8 cellular contexts compared by ENCODE assay signal in genomic region chr15:40565333-40566238, GRCh38. TPM values are rescaled to one million over a fixed set of nuclear protein-coding genes. Genes with fewer than 3 reads are reported as not detected.
DNase-seq lines count a peak whose midpoint lies in the region; ATAC-seq, FAIRE-seq and TF ChIP-seq lines count a peak whose summit lies in the region.

No MANE protein-coding gene starts in this region.

- DNase-seq in activated CD8-positive, alpha-beta memory T cell treated with anti-CD3 and anti-CD28 coated beads, Interleukin-2, amount 10 ng/mL, durations not matched to agents 7 days and 5 days = no peak
- DNase-seq in activated CD8-positive, alpha-beta memory T cell treated with anti-CD3 and anti-CD28 coated beads, Interleukin-2, amount 50 U/mL, for 4 hours = no peak
- no peak for DNase-seq in activated naive CD8-positive, alpha-beta T cell treated with anti-CD3 and anti-CD28 coated beads, Interleukin-2, amount 50 U/mL, for 24 hours
- no peak for DNase-seq in left lung
- no peak for DNase-seq in tibial artery
- DNase-seq in HuH-7 (ENCODE audit: low spot score) = no peak
- no peak for DNase-seq in cerebellum (ENCODE audit: low spot score)
- no peak for DNase-seq in GM19239 (ENCODE audit: insufficient read length, low spot score)

- CTCF ChIA-PET in activated CD8-positive, alpha-beta memory T cell treated with anti-CD3 and anti-CD28 coated beads, Interleukin-2, amount 10 ng/mL, durations not matched to agents 7 days and 5 days (lab: Charles Lee) = interaction anchor here (0.7 to 4.0 kb wide), 9 partner anchors 11 to 328 kb away, joined by 3 to 27 read pairs (median 3); partner anchors contain the start of genes BAHD1 and VPS18

- peaks cover 55% of the 10 kb centered on the region for H3K4me1 Mint-ChIP-seq in activated CD8-positive, alpha-beta memory T cell treated with anti-CD3 and anti-CD28 coated beads, Interleukin-2, amount 10 ng/mL, durations not matched to agents 7 days and 5 days
- H3K4me1 Mint-ChIP-seq in activated naive CD8-positive, alpha-beta T cell treated with anti-CD3 and anti-CD28 coated beads, Interleukin-2, amount 50 U/mL, for 24 hours = peaks cover 53% of the 10 kb centered on the region

- H3K27ac Mint-ChIP-seq in activated CD8-positive, alpha-beta memory T cell treated with anti-CD3 and anti-CD28 coated beads, Interleukin-2, amount 10 ng/mL, durations not matched to agents 7 days and 5 days = peak overlapping the region; percentile 94
- peak overlapping the region; percentile 87 for H3K27ac Mint-ChIP-seq in activated naive CD8-positive, alpha-beta T cell treated with anti-CD3 and anti-CD28 coated beads, Interleukin-2, amount 50 U/mL, for 24 hours

- peaks cover 0 to 21% of the 10 kb centered on the region in 2 donors for H3K36me3 ChIP-seq in left lung
- peaks cover 0 to 15% (median 9%) of the 10 kb centered on the region in 3 donors for H3K36me3 ChIP-seq in tibial artery

- H3K9me3 ChIP-seq in left lung (no peaks in the 10 kb centered on the region), tibial artery (no peaks in the 10 kb centered on the region)

- TF ChIP-seq CTCF in left lung (IDR thresholded peaks at IDR 0.05) (no peak), tibial artery (IDR thresholded peaks at IDR 0.05) (no peak)

- H3K27me3 ChIP-seq in left lung (no peaks in the 10 kb centered on the region), tibial artery (no peaks in the 10 kb centered on the region)

- H3K4me3 Mint-ChIP-seq in activated CD8-positive, alpha-beta memory T cell treated with anti-CD3 and anti-CD28 coated beads, Interleukin-2, amount 10 ng/mL, durations not matched to agents 7 days and 5 days = peak overlapping the region; percentile 91
- peak overlapping the region; percentile 93 for H3K4me3 Mint-ChIP-seq in activated naive CD8-positive, alpha-beta T cell treated with anti-CD3 and anti-CD28 coated beads, Interleukin-2, amount 50 U/mL, for 24 hours

- FAIRE-seq in GM19239 (lab: Jason Lieb, UNC) = no peak

- intact Hi-C loops in left lung (cut with DNase I) (no loop called here), tibial artery (cut with DNase I; ENCODE audit: low total_unique reads) (loop anchor here (10.0 kb wide), 1 partner anchor 121 kb away; the partner anchor contains the start of gene BAHD1)

- no peaks in the 10 kb centered on the region for H3K9me3 Mint-ChIP-seq in activated CD8-positive, alpha-beta memory T cell treated with anti-CD3 and anti-CD28 coated beads, Interleukin-2, amount 10 ng/mL, durations not matched to agents 7 days and 5 days (ENCODE audit: low read depth)
- no peaks in the 10 kb centered on the region for H3K9me3 Mint-ChIP-seq in activated naive CD8-positive, alpha-beta T cell treated with anti-CD3 and anti-CD28 coated beads, Interleukin-2, amount 50 U/mL, for 24 hours

- H3K4me3 ChIP-seq in left lung = peak overlapping the region; percentile 70 to 82
- peak overlapping the region; percentile 77 to 89 for H3K4me3 ChIP-seq in tibial artery

- peak overlapping the region in 1 of 2 donors; percentile 95 for H3K27ac ChIP-seq in left lung
- H3K27ac ChIP-seq in tibial artery = peak overlapping the region; percentile 93 to 97

- H3K27me3 Mint-ChIP-seq in activated CD8-positive, alpha-beta memory T cell treated with anti-CD3 and anti-CD28 coated beads, Interleukin-2, amount 10 ng/mL, durations not matched to agents 7 days and 5 days = no peaks in the 10 kb centered on the region
- no peaks in the 10 kb centered on the region for H3K27me3 Mint-ChIP-seq in activated naive CD8-positive, alpha-beta T cell treated with anti-CD3 and anti-CD28 coated beads, Interleukin-2, amount 50 U/mL, for 24 hours

- peaks cover 12% of the 10 kb centered on the region for H3K36me3 Mint-ChIP-seq in activated CD8-positive, alpha-beta memory T cell treated with anti-CD3 and anti-CD28 coated beads, Interleukin-2, amount 10 ng/mL, durations not matched to agents 7 days and 5 days
- peaks cover 15% of the 10 kb centered on the region for H3K36me3 Mint-ChIP-seq in activated naive CD8-positive, alpha-beta T cell treated with anti-CD3 and anti-CD28 coated beads, Interleukin-2, amount 50 U/mL, for 24 hours (ENCODE audit: low read depth)

- no peak for ATAC-seq in activated CD8-positive, alpha-beta memory T cell treated with anti-CD3 and anti-CD28 coated beads, Interleukin-2, amount 10 ng/mL, durations not matched to agents 7 days and 5 days
- ATAC-seq in activated naive CD8-positive, alpha-beta T cell treated with anti-CD3 and anti-CD28 coated beads, Interleukin-2, amount 50 U/mL, for 24 hours = no peak
- no peak for ATAC-seq in left lung

- H3K4me1 ChIP-seq in left lung = peaks cover 9 to 41% of the 10 kb centered on the region in 2 donors
- peaks cover 0 to 33% (median 17%) of the 10 kb centered on the region in 4 donors for H3K4me1 ChIP-seq in tibial artery

RNA-seq across cellular contexts. Expression of gene CCDC32, which starts 0.7 kb away (rescaled TPM):
- total RNA-seq in activated CD8-positive, alpha-beta memory T cell treated with anti-CD3 and anti-CD28 coated beads, Interleukin-2, amount 10 ng/mL, durations not matched to agents 7 days and 5 days = 10 to 100 TPM; 24.4 to 27.8 TPM
- total RNA-seq in left lung = 10 to 100 TPM; 19.4 to 29.5 TPM
- 15.2 TPM for total RNA-seq in cerebellum

RNA-seq across cellular contexts. Expression of gene RPUSD2, which starts 3.5 kb away (rescaled TPM):
- total RNA-seq in activated CD8-positive, alpha-beta memory T cell treated with anti-CD3 and anti-CD28 coated beads, Interleukin-2, amount 10 ng/mL, durations not matched to agents 7 days and 5 days = 10 to 100 TPM; 17.6 to 17.7 TPM
- 1 to 10 TPM; 5.8 to 6.6 TPM for total RNA-seq in left lung
- total RNA-seq in cerebellum = 8.1 TPM

RNA-seq across cellular contexts. Expression of gene KNL1, which starts 28.5 kb away (rescaled TPM):
- total RNA-seq in activated CD8-positive, alpha-beta memory T cell treated with anti-CD3 and anti-CD28 coated beads, Interleukin-2, amount 10 ng/mL, durations not matched to agents 7 days and 5 days = 10 to 100 TPM; 52.1 to 75.0 TPM
- total RNA-seq in left lung = 1 to 10 TPM; 2.7 to 5.9 TPM
- total RNA-seq in cerebellum = 17.7 TPM
